In genomic region chr15:48602358-48603122, GRCh38 we compare ENCODE assay signal across 12 cellular contexts. TPM values are rescaled to one million over a fixed set of nuclear protein-coding genes. Genes with fewer than 3 reads are reported as not detected.
DNase-seq lines count a peak whose midpoint lies in the region; FAIRE-seq lines count a peak whose summit lies in the region.
"Had no signal": no experiment of that assay in that cellular context is flagged by ENCODE, and none has a peak within 500 bp of the region (broad histone marks: within the 10 kb centered on the region; RNA-seq: fewer than 3 reads in every experiment).

No MANE protein-coding gene starts in this region.

- H3K4me1 Mint-ChIP-seq in activated CD4-positive, alpha-beta T cell treated with anti-CD3 and anti-CD28 coated beads, Interleukin-2, amount 10 ng/mL, durations not matched to agents 24 days and 14 days = no peaks in the 10 kb centered on the region

- H3K4me3 ChIP-seq in GM23248 = peak overlapping the region; percentile 2; the same call in 1 of the 2 replicates

- peaks cover 74% of the 10 kb centered on the region for H3K36me3 ChIP-seq in GM23248 (ENCODE audit: low read depth)

- no peak for FAIRE-seq in GM19239 (lab: Jason Lieb, UNC)
- FAIRE-seq: GM18507, H54 had no signal

- no peaks in the 10 kb centered on the region for H3K9me3 ChIP-seq in GM23248 (ENCODE audit: low read depth)

- H3K27me3 ChIP-seq in GM23248 (replicated peaks; ENCODE audit: insufficient read depth) = no peaks in the 10 kb centered on the region

- in situ Hi-C loops in GM23248 (cut with MboI) = no loop called here

- H3K4me2 ChIP-seq in GM23248 (ENCODE audit: unreplicated experiment) = peak overlapping the region; percentile 38

- peaks cover 1% of the 10 kb centered on the region; the same call in 1 of the 2 replicates for H4K20me1 ChIP-seq in GM23248 (ENCODE audit: insufficient read depth)

- no peaks in the 10 kb centered on the region for H3K27me3 Mint-ChIP-seq in activated CD4-positive, alpha-beta T cell treated with anti-CD3 and anti-CD28 coated beads, Interleukin-2, amount 10 ng/mL, durations not matched to agents 24 days and 14 days

- DNase-seq in GM23248 (peak; percentile 81), amniotic stem cell (lab: John Stamatoyannopoulos, UW) (peak; percentile 47), glomerular visceral epithelial cell (ENCODE audit: extremely low spot score) (peak; percentile 23), putamen (ENCODE audit: low spot score) (peak; percentile 43), GM19239 (ENCODE audit: insufficient read length, low spot score) (no peak)
- DNase-seq in activated CD4-positive, alpha-beta T cell treated with anti-CD3 and anti-CD28 coated beads for 1 hour = no peak
- DNase-seq in activated CD4-positive, CD25-positive, alpha-beta regulatory T cell (lab: John Stamatoyannopoulos, UW) = no peak
- no peak for DNase-seq in activated CD4-positive, alpha-beta T cell treated with anti-CD3 and anti-CD28 coated beads, Interleukin-2, amount 10 ng/mL, durations not matched to agents 24 days and 14 days
- DNase-seq: Calu3 had no signal

- H3F3A ChIP-seq in GM23248 (ENCODE audit: insufficient read depth) = peaks cover 94% of the 10 kb centered on the region

- no peak overlapping the region for H3K27ac Mint-ChIP-seq in activated CD4-positive, alpha-beta T cell treated with anti-CD3 and anti-CD28 coated beads, Interleukin-2, amount 10 ng/mL, durations not matched to agents 24 days and 14 days
- H3K27ac Mint-ChIP-seq: activated T-helper 2 cell treated with anti-CD3 and anti-CD28 coated beads, Interferon-gamma antibody, Interleukin-2, Interleukin-4, amounts not matched to agents 10 μg/mL and 5 μg/mL and 100 μg/mL, durations not matched to agents 14 hours and 24 hours and 36 hours had no signal

- peak overlapping the region; percentile 35 for H3K9ac ChIP-seq in GM23248

- H3K79me2 ChIP-seq in GM23248 (ENCODE audit: insufficient read depth) = peaks cover 98% of the 10 kb centered on the region

- 23 to 28% methylated on average over 4 of the region's 4 CpGs for WGBS in GM23248 (ENCODE audit: low coverage in 1 of 2, low lambda C conversion rate in 2 of 2, missing lambda C conversion rate in 2 of 2), 2 experiments

- no peaks in the 10 kb centered on the region for H3K9me3 Mint-ChIP-seq in activated CD4-positive, alpha-beta T cell treated with anti-CD3 and anti-CD28 coated beads, Interleukin-2, amount 10 ng/mL, durations not matched to agents 24 days and 14 days
- H3K9me3 Mint-ChIP-seq: activated T-helper 2 cell treated with anti-CD3 and anti-CD28 coated beads, Interferon-gamma antibody, Interleukin-2, Interleukin-4, amounts not matched to agents 10 μg/mL and 5 μg/mL and 100 μg/mL, durations not matched to agents 14 hours and 24 hours and 36 hours had no signal

- intact Hi-C loops in activated CD4-positive, alpha-beta T cell treated with anti-CD3 and anti-CD28 coated beads, Interleukin-2, amount 10 ng/mL, durations not matched to agents 24 days and 14 days (cut with micrococcal nuclease) = no loop called here

- H3K9me2 ChIP-seq in GM23248 (ENCODE audit: insufficient read depth) = no peaks in the 10 kb centered on the region

- H3K36me3 Mint-ChIP-seq in activated CD4-positive, alpha-beta T cell treated with anti-CD3 and anti-CD28 coated beads, Interleukin-2, amount 10 ng/mL, durations not matched to agents 24 days and 14 days (ENCODE audit: low read depth) = no peaks in the 10 kb centered on the region

- peak overlapping the region; percentile 82 for H3K27ac ChIP-seq in GM23248

- H3K4me3 Mint-ChIP-seq in activated CD4-positive, alpha-beta T cell treated with anti-CD3 and anti-CD28 coated beads, Interleukin-2, amount 10 ng/mL, durations not matched to agents 24 days and 14 days = no peak overlapping the region

- H3K4me1 ChIP-seq in GM23248 (ENCODE audit: insufficient read depth) = peaks cover 65% of the 10 kb centered on the region

- no peak overlapping the region for H2AFZ ChIP-seq in GM23248

RNA-seq across cellular contexts. Expression of gene FBN1, which starts 43.0 kb away (rescaled TPM):
- total RNA-seq in GM23248 (2014; rRNA removed; shearing (Covaris generic)) = 1,478 and 1,559 TPM in 2 replicates
- polyA plus RNA-seq in GM23248 (2016; fragmentation: Nextera tagmentation; extraction: Ambion mirVana) = 346 and 374 TPM in 2 replicates
- 0.64 and 1.0 TPM in 2 replicates for total RNA-seq in activated CD4-positive, alpha-beta T cell treated with anti-CD3 and anti-CD28 coated beads, Interleukin-2, amount 10 ng/mL, durations not matched to agents 24 days and 14 days

Comparison
In these comparisons a context has a peak if more than half of its experiments do, and no peak if none do; other contexts are left out.
1. DNase-seq: peak in GM23248 (single experiment), amniotic stem cell (single experiment), glomerular visceral epithelial cell (single experiment) and putamen (single experiment); none in activated CD4-positive, alpha-beta T cell treated with anti-CD3 and anti-CD28 coated beads for 1 hour (single experiment), activated CD4-positive, CD25-positive, alpha-beta regulatory T cell (0 of 4), activated CD4-positive, alpha-beta T cell treated with anti-CD3 and anti-CD28 coated beads, Interleukin-2, amount 10 ng/mL, durations not matched to agents 24 days and 14 days (single experiment) and GM19239 (single experiment).
2. RNA of gene FBN1, which starts 43.0 kb away (total RNA-seq): 1,478 to 1,559 TPM in GM23248; 0.64 to 1.0 TPM in activated CD4-positive, alpha-beta T cell treated with anti-CD3 and anti-CD28 coated beads, Interleukin-2, amount 10 ng/mL, durations not matched to agents 24 days and 14 days; every median in the first group is over 100 times any median in the second.